ENCODE assay signal across 22 cellular contexts in the genomic region with DNA sequence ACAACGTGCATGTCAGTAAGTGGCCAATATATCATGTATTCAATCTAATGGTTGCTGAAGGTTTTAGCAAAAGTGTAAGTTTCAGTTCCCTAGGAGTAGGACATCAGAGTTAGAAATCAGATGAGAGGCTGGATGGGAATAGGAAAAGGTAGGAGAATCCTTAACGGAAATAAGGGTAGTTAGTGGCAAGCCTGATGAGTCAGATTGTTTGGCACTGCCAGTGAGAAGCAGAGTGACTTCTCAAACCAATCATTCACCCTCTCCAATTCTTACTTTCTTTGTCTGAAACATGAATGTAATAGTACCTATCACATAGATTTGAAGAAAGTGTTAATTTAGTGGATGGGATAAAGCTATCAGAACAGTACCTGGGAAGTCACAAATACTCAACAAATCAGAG.
A peak's percentile ranks its signal among the peaks of the same experiment; 100 is the strongest.
DNase-seq lines count a peak whose midpoint lies in the region; ATAC-seq and TF ChIP-seq lines count a peak whose summit lies in the region.
"Had no signal": no experiment of that assay in that cellular context is flagged by ENCODE, and none has a peak within 500 bp of the region (broad histone marks: within the 10 kb centered on the region; RNA-seq: fewer than 3 reads in every experiment).

No MANE protein-coding gene starts in this region.

- TF ChIP-seq RAD21 in SK-N-SH (IDR thresholded peaks at IDR 0.05; ENCODE audit: low read length): no peak

- no peak for TF ChIP-seq EP300 in SK-N-SH (IDR thresholded peaks at IDR 0.05; ENCODE audit: borderline replicate concordance in 1 of 2, low read depth in 1 of 2, low read length in 1 of 2)

- no peaks in the 10 kb centered on the region for H3K9me3 ChIP-seq in SK-N-SH
- H3K9me3 ChIP-seq in PC-3 (ENCODE audit: low read length): no peaks in the 10 kb centered on the region
- H3K9me3 ChIP-seq in skeletal muscle satellite cell (replicated peaks; ENCODE audit: low read length): no peaks in the 10 kb centered on the region
- no peaks in the 10 kb centered on the region for H3K9me3 ChIP-seq in left lung
- H3K9me3 ChIP-seq: BLaER1 had no signal

- H3K9ac ChIP-seq in SK-N-SH (no peak overlapping the region), PC-3 (ENCODE audit: low read length) (no peak overlapping the region), skeletal muscle satellite cell (ENCODE audit: low read depth, low read length) (no peak overlapping the region)
- H3K9ac ChIP-seq: BLaER1 had no signal

- H3F3A ChIP-seq in SK-N-SH (replicated peaks; ENCODE audit: insufficient read depth) (no peaks in the 10 kb centered on the region), PC-3 (ENCODE audit: low read length, unreplicated experiment) (no peaks in the 10 kb centered on the region)

- H3K27me3 ChIP-seq in SK-N-SH (ENCODE audit: insufficient read depth): no peaks in the 10 kb centered on the region
- no peaks in the 10 kb centered on the region for H3K27me3 ChIP-seq in PC-3 (ENCODE audit: low read length)
- H3K27me3 ChIP-seq in skeletal muscle satellite cell (ENCODE audit: control insufficient read depth, insufficient read depth, low read length): no peaks in the 10 kb centered on the region
- H3K27me3 ChIP-seq in left lung: no peaks in the 10 kb centered on the region
- H3K27me3 ChIP-seq: BLaER1 had no signal

- TF ChIP-seq POLR2A in GM18505 (IDR thresholded peaks at IDR 0.05; ENCODE audit: borderline replicate concordance, extremely low read depth, insufficient read depth, insufficient read length): no peak

- 50% methylated on average over 2 of the region's 2 CpGs for WGBS in SK-N-SH (ENCODE audit: low lambda C conversion rate)

- no TSS peak for BruUV-seq in PC-3 (replicated peaks; lab: Mats Ljungman, UMichigan)

- H4K20me1 ChIP-seq in SK-N-SH (ENCODE audit: insufficient read depth) (no peaks in the 10 kb centered on the region), PC-3 (ENCODE audit: low read length) (no peaks in the 10 kb centered on the region)
- H4K20me1 ChIP-seq: BLaER1 had no signal

- POLR2A ChIA-PET in SK-N-SH (lab: Yijun Ruan, JAX) (no interaction called here), PC-3 (lab: Charles Lee; ENCODE audit: unreplicated experiment) (no interaction called here)

- DNase-seq in SK-N-SH (no peak), PC-3 (peak; percentile 35), epithelial cell of esophagus (ENCODE audit: low read depth) (peak; percentile 57), NCI-H526 treated with DMSO at 0.1 percent for 48 hours (lab: John Stamatoyannopoulos, UW) (no peak), left lung (no peak)
- DNase-seq: CD8-positive, alpha-beta T cell; GDM1; H7; Kasumi-1; NCI-H1436; NCI-H2029; NCI-H2171 treated with DMSO at 0.1 percent for 48 hours; NCI-H510A; NCI-H82; PC-9 had no signal

- peaks cover 2 to 10% of the 10 kb centered on the region in 2 experiments; a peak in 1 of 4 replicates for H3K4me1 ChIP-seq in SK-N-SH (ENCODE audit: control insufficient read depth in 1 of 2, insufficient read depth in 2 of 2, low read depth in 1 of 2, low read length in 1 of 2)
- H3K4me1 ChIP-seq in PC-3 (ENCODE audit: insufficient read depth, low read length): peaks cover 6% of the 10 kb centered on the region; the same call in 1 of the 2 replicates
- H3K4me1 ChIP-seq in skeletal muscle satellite cell (ENCODE audit: control insufficient read depth, insufficient read depth, low read length): peaks cover 19% of the 10 kb centered on the region
- H3K4me1 ChIP-seq in left lung: no peaks in the 10 kb centered on the region
- H3K4me1 ChIP-seq: BLaER1 had no signal

- H3K4me2 ChIP-seq in SK-N-SH (no peak overlapping the region), PC-3 (ENCODE audit: low read length) (no peak overlapping the region), skeletal muscle satellite cell (ENCODE audit: low read length) (peak overlapping the region; percentile 17)
- H3K4me2 ChIP-seq: BLaER1, PC-9 had no signal

- no peaks in the 10 kb centered on the region for H3K36me3 ChIP-seq in SK-N-SH (replicated peaks in 1 of 2; ENCODE audit: control insufficient read depth in 1 of 2, insufficient read depth in 2 of 2, low read length in 1 of 2)
- no peaks in the 10 kb centered on the region for H3K36me3 ChIP-seq in PC-3 (ENCODE audit: low read depth, low read length)
- no peaks in the 10 kb centered on the region for H3K36me3 ChIP-seq in skeletal muscle satellite cell (ENCODE audit: insufficient read depth, low read length)
- H3K36me3 ChIP-seq in left lung: no peaks in the 10 kb centered on the region
- H3K36me3 ChIP-seq: BLaER1 had no signal

- H3K27ac ChIP-seq in SK-N-SH (ENCODE audit: low read depth in 2 of 2, low read length in 1 of 2) (peak overlapping the region in 1 of 2 experiments; percentile 28; a peak in 1 of 4 replicates), PC-3 (ENCODE audit: low read length) (no peak overlapping the region), left lung (no peak overlapping the region)
- H3K27ac ChIP-seq: 22Rv1, BLaER1, PC-9, SK-N-MC had no signal

- no peak overlapping the region for H2AFZ ChIP-seq in SK-N-SH (ENCODE audit: low read depth)
- no peak overlapping the region for H2AFZ ChIP-seq in PC-3 (ENCODE audit: low read length)
- H2AFZ ChIP-seq: PC-9 had no signal

- ATAC-seq in SK-N-SH treated with all-trans-retinoic acid at 6 μM for 48 hours (peak; percentile 41; the same call in 1 of the 3 replicates), PC-3 (no peak), GM18505 (IDR thresholded peaks at IDR 0.05; ENCODE audit: unreplicated experiment) (no peak), left lung (no peak)
- ATAC-seq: CD8-positive, alpha-beta T cell; Right ventricle myocardium inferior had no signal

- TF ChIP-seq CTCF in SK-N-SH (IDR thresholded peaks at IDR 0.05) (no peak), PC-3 (conservative IDR thresholded peaks at IDR 0.05; ENCODE audit: low read depth, low read length) (no peak), epithelial cell of esophagus (IDR thresholded peaks at IDR 0.05; ENCODE audit: insufficient read depth, low read depth, low read length, missing control alignments) (no peak), left lung (IDR thresholded peaks at IDR 0.05) (no peak)

- no peak overlapping the region for H3K4me3 ChIP-seq in SK-N-SH (ENCODE audit: low read depth in 2 of 2, low read length in 1 of 2)
- no peak overlapping the region for H3K4me3 ChIP-seq in PC-3 (ENCODE audit: low read length)
- no peak overlapping the region for H3K4me3 ChIP-seq in epithelial cell of esophagus (ENCODE audit: low read length)
- peak overlapping the region; percentile 0 for H3K4me3 ChIP-seq in skeletal muscle satellite cell (ENCODE audit: low read length)
- H3K4me3 ChIP-seq in left lung: no peak overlapping the region
- H3K4me3 ChIP-seq: BLaER1, PC-9, SK-N-MC had no signal

- H3K9me2 ChIP-seq in SK-N-SH: no peaks in the 10 kb centered on the region
- H3K9me2 ChIP-seq in PC-3 (replicated peaks; ENCODE audit: low read length): no peaks in the 10 kb centered on the region

- H3K79me2 ChIP-seq in SK-N-SH (ENCODE audit: insufficient read depth) (no peaks in the 10 kb centered on the region), PC-3 (ENCODE audit: low read length) (no peaks in the 10 kb centered on the region)

- CTCF ChIA-PET in SK-N-SH (lab: Yijun Ruan, JAX): interaction anchor here (1.6 kb wide), 1 partner anchor 14 kb away, joined by 4 read pairs; no protein-coding TSS in a partner anchor
- CTCF ChIA-PET in PC-3 (lab: Charles Lee): no interaction called here

- intact Hi-C loops in PC-3 (cut with micrococcal nuclease): no loop called here
- intact Hi-C loops in left lung (cut with DNase I): no loop called here

TF ChIP-seq in SK-N-SH treated with all-trans-retinoic acid at 6 μM for 48 hours, 23 proteins besides CTCF, POLR2A, EP300 and RAD21 (continues in another document):
- TF ChIP-seq ZC3H10 (CRISPR knock-in tag; IDR thresholded peaks at IDR 0.05): no peak
- no peak for TF ChIP-seq PATZ1 (CRISPR knock-in tag; IDR thresholded peaks at IDR 0.05; ENCODE audit: borderline replicate concordance)
- TF ChIP-seq PPARA (CRISPR knock-in tag; IDR thresholded peaks at IDR 0.05; ENCODE audit: borderline replicate concordance): no peak
- no peak for TF ChIP-seq ZFP3 (CRISPR knock-in tag; IDR thresholded peaks at IDR 0.05)
- no peak for TF ChIP-seq CSDC2 (CRISPR knock-in tag; IDR thresholded peaks at IDR 0.05)
- TF ChIP-seq ZNF8 (CRISPR knock-in tag; IDR thresholded peaks at IDR 0.05): no peak

TF ChIP-seq in SK-N-SH, 30 proteins besides CTCF, POLR2A, EP300 and RAD21 (continues in another document):
- no peak for TF ChIP-seq GABPA (IDR thresholded peaks at IDR 0.05; ENCODE audit: low read depth)
- TF ChIP-seq USF1 (IDR thresholded peaks at IDR 0.05; ENCODE audit: borderline replicate concordance, low read depth): no peak
- no peak for TF ChIP-seq MXI1 (IDR thresholded peaks at IDR 0.05; ENCODE audit: low read depth, low read length)
- no peak for TF ChIP-seq JUND (IDR thresholded peaks at IDR 0.05)
- no peak for TF ChIP-seq EZH2phosphoT487 (IDR thresholded peaks at IDR 0.05; ENCODE audit: borderline replicate concordance, low read depth)
- no peak for TF ChIP-seq NRF1 (IDR thresholded peaks at IDR 0.05; ENCODE audit: low read depth, low read length)
- TF ChIP-seq FOSL2 (IDR thresholded peaks at IDR 0.05; ENCODE audit: borderline replicate concordance, low read depth): no peak
- TF ChIP-seq, protein P1, sequence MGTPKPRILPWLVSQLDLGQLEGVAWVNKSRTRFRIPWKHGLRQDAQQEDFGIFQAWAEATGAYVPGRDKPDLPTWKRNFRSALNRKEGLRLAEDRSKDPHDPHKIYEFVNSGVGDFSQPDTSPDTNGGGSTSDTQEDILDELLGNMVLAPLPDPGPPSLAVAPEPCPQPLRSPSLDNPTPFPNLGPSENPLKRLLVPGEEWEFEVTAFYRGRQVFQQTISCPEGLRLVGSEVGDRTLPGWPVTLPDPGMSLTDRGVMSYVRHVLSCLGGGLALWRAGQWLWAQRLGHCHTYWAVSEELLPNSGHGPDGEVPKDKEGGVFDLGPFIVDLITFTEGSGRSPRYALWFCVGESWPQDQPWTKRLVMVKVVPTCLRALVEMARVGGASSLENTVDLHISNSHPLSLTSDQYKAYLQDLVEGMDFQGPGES (IDR thresholded peaks at IDR 0.05; ENCODE audit: low read depth, low read length): no peak
- TF ChIP-seq RFX5 (IDR thresholded peaks at IDR 0.05; ENCODE audit: low read length): no peak

Comparison
In these comparisons a context has a peak if more than half of its experiments do, and no peak if none do; other contexts are left out.
1. DNase-seq: peak in PC-3 (single experiment) and epithelial cell of esophagus (single experiment); none in SK-N-SH (single experiment), NCI-H526 treated with DMSO at 0.1 percent for 48 hours (single experiment) and left lung (0 of 2).